10 cellular contexts compared by ENCODE assay signal in genomic region chr14:99794156-99794780, GRCh38. TPM values are rescaled to one million over a fixed set of nuclear protein-coding genes. Genes with fewer than 3 reads are reported as not detected.
DNase-seq lines count a peak whose midpoint lies in the region; ATAC-seq, FAIRE-seq and TF ChIP-seq lines count a peak whose summit lies in the region.
"Had no signal": no experiment of that assay in that cellular context is flagged by ENCODE, and none has a peak within 500 bp of the region (broad histone marks: within the 10 kb centered on the region; RNA-seq: fewer than 3 reads in every experiment).

No MANE protein-coding gene starts in this region.

- TF ChIP-seq CTCF in right atrium auricular region (IDR thresholded peaks at IDR 0.05) (no peak), brain microvascular endothelial cell (IDR thresholded peaks at IDR 0.05; ENCODE audit: low read depth, low read length, missing control alignments) (no peak), pancreas (IDR thresholded peaks at IDR 0.05) (no peak)

- in situ Hi-C loops in brain microvascular endothelial cell (cut with HindIII; ENCODE audit: low pct_ligation_motif_present, low sequenced_read_pairs), result no loop called here

- intact Hi-C loops in left ventricle myocardium superior (cut with micrococcal nuclease) (no loop called here), pancreas (cut with DNase I) (no loop called here), head of caudate nucleus (cut with DNase I) (no loop called here)

- H3K9me3 ChIP-seq in right atrium auricular region (no peaks in the 10 kb centered on the region), mucosa of rectum (ENCODE audit: control insufficient read depth in 2 of 2, low read length in 2 of 2) (no peaks in the 10 kb centered on the region), pancreas (no peaks in the 10 kb centered on the region)

- H3K36me3 ChIP-seq in right atrium auricular region (no peaks in the 10 kb centered on the region), brain microvascular endothelial cell (replicated peaks) (no peaks in the 10 kb centered on the region), mucosa of rectum (ENCODE audit: control insufficient read depth in 2 of 2, insufficient read depth in 2 of 2, low read length in 2 of 2) (no peaks in the 10 kb centered on the region), pancreas (no peaks in the 10 kb centered on the region)

- H3K9ac ChIP-seq in mucosa of rectum (ENCODE audit: low read depth in 1 of 2, low read length in 2 of 2), result no peak overlapping the region

- H3K27ac ChIP-seq in right atrium auricular region (no peak overlapping the region), brain microvascular endothelial cell (no peak overlapping the region), mucosa of rectum (ENCODE audit: low read depth in 2 of 2, low read length in 2 of 2) (no peak overlapping the region), pancreas (no peak overlapping the region)
- H3K27ac ChIP-seq: epithelial cell of prostate had no signal

- no peaks in the 10 kb centered on the region for H3K27me3 ChIP-seq in right atrium auricular region
- H3K27me3 ChIP-seq in brain microvascular endothelial cell (replicated peaks), result no peaks in the 10 kb centered on the region
- H3K27me3 ChIP-seq in mucosa of rectum (ENCODE audit: control insufficient read depth in 2 of 2, insufficient read depth in 2 of 2, low read length in 2 of 2), result peaks cover 22 to 25% of the 10 kb centered on the region in 2 donors
- no peaks in the 10 kb centered on the region for H3K27me3 ChIP-seq in pancreas

- H3K4me3 ChIP-seq in right atrium auricular region (peak overlapping the region; percentile 45 to 49), brain microvascular endothelial cell (ENCODE audit: low read depth, low read length) (peak overlapping the region; percentile 56), mucosa of rectum (ENCODE audit: low read length in 2 of 2) (peak overlapping the region; percentile 44 to 66), pancreas (peak overlapping the region in 2 of 4 donors; percentile 56 to 60)

- ATAC-seq in left ventricle myocardium superior (no peak), pancreas (no peak)

- 34 to 40% methylated on average over 4 of the region's 4 CpGs for WGBS in pancreas, 2 donors

- H3K4me1 ChIP-seq in right atrium auricular region (peaks cover 0 to 30% of the 10 kb centered on the region in 2 donors), mucosa of rectum (ENCODE audit: control insufficient read depth in 2 of 2, insufficient read depth in 2 of 2, low read length in 2 of 2) (peaks cover 0 to 4% of the 10 kb centered on the region in 2 donors), pancreas (peaks cover 5 to 14% (median 11%) of the 10 kb centered on the region in 3 donors)

- no peak for DNase-seq in right atrium auricular region (ENCODE audit: low spot score)
- DNase-seq in left ventricle myocardium superior, result no peak
- no peak for DNase-seq in brain microvascular endothelial cell
- DNase-seq in RCC 7860 (ENCODE audit: low spot score), result no peak
- no peak for DNase-seq in pancreas
- no peak for DNase-seq in frontal cortex (ENCODE audit: low spot score in 2 of 2)
- no peak for DNase-seq in head of caudate nucleus
- DNase-seq: NK-92 treated with Interleukin-12 subunit alpha and Interleukin-12 subunit beta, amount 100 ng/mL, for 24 hours had no signal

- FAIRE-seq in RCC 7860 (lab: Jason Lieb, UNC), result no peak
- no peak for FAIRE-seq in pancreas (lab: Jason Lieb, UNC)
- no peak for FAIRE-seq in frontal cortex (lab: Jason Lieb, UNC)

RNA-seq across cellular contexts. Expression of gene EML1, which starts 1.1 kb away (rescaled TPM):
- 10 to 100 TPM; 28.3 to 30.2 TPM for total RNA-seq in right atrium auricular region
- total RNA-seq in left ventricle myocardium superior, result 42.9 TPM
- 10 to 100 TPM in 4 of 6 donors, 1 to 10 TPM in 2; 7.0 to 13.4 (median 11.6) TPM for total RNA-seq in pancreas
- 1 to 10 TPM; 3.8 to 5.2 TPM for polyA plus RNA-seq in pancreas
- 116 TPM for total RNA-seq in frontal cortex
